Comparison of ENCODE assay signal across 8 cellular contexts in genomic region chr2:26401739-26402541, GRCh38. TPM values are rescaled to one million over a fixed set of nuclear protein-coding genes. Genes with fewer than 3 reads are reported as not detected.
DNase-seq lines count a peak whose midpoint lies in the region; ATAC-seq, FAIRE-seq and TF ChIP-seq lines count a peak whose summit lies in the region.

Gene DRC1 (plus strand): TSS chr2:26401920. CDS start chr2:26401990, 70 bp downstream.

- no peaks in the 10 kb centered on the region for H3K36me3 Mint-ChIP-seq in H9 (ENCODE audit: insufficient read depth in 1 of 3, low read depth in 3 of 3)

- no peak within 1 kb of the TSS for H2BK12ac ChIP-seq in H9 (ENCODE audit: insufficient read length, low read depth, low read length)

- no peak within 1 kb of the TSS for H2AFZ ChIP-seq in H9 (ENCODE audit: low read length)

- no peaks in the 10 kb centered on the region for H3K27me3 ChIP-seq in H9 (ENCODE audit: insufficient read depth, low read length)
- peaks cover 13% of the 10 kb centered on the region for H3K27me3 ChIP-seq in lower lobe of right lung (ENCODE audit: low read depth)

- DNase-seq in AG09319 (ENCODE audit: extremely low read depth, low read depth) (peak; percentile 22), H9 (peak; percentile 94), RPMI7951 (ENCODE audit: low read depth) (peak; percentile 83), epidermal melanocyte (ENCODE audit: insufficient read length, low spot score) (peak; percentile 61), lower lobe of right lung (peak; percentile 68), superior temporal gyrus (ENCODE audit: extremely low spot score) (peak; percentile 53), GM12891 (ENCODE audit: insufficient read length, low spot score) (no peak)

- no peak within 1 kb of the TSS for H2BK15ac ChIP-seq in H9 (ENCODE audit: low read depth, low read length)

- H2BK20ac ChIP-seq in H9 (ENCODE audit: low read depth, low read length, poor library complexity, severe bottlenecking): no peak within 1 kb of the TSS

- H3K18ac ChIP-seq in H9 (ENCODE audit: insufficient read length, low read depth, low read length): peak within 1 kb of the TSS; percentile 84

- no peaks in the 10 kb centered on the region for H4K20me1 ChIP-seq in H9 (ENCODE audit: control insufficient read depth, insufficient read depth, insufficient read length)

- no CpG with 5 or more reads among the region's 63 CpGs for WGBS in H9 (ENCODE audit: extremely low coverage, insufficient read length, low lambda C conversion rate)

- no peaks in the 10 kb centered on the region for H3K23me2 ChIP-seq in H9 (ENCODE audit: insufficient read length, low read depth, low read length, poor library complexity, severe bottlenecking)

- no peak within 1 kb of the TSS for H4K5ac ChIP-seq in H9 (ENCODE audit: insufficient read length, low read depth, low read length)

- intact Hi-C loops in lower lobe of right lung (cut with DNase I): no loop called here

- FAIRE-seq in GM12891 (lab: Jason Lieb, UNC): no peak

- H3K36me3 ChIP-seq in lower lobe of right lung: no peaks in the 10 kb centered on the region

- H2BK120ac ChIP-seq in H9 (ENCODE audit: low read depth, low read length, poor library complexity, severe bottlenecking): no peak within 1 kb of the TSS

- no peak within 1 kb of the TSS for H3K56ac ChIP-seq in H9 (ENCODE audit: insufficient read length, low read depth, low read length)

- no peaks in the 10 kb centered on the region for H3K9me3 Mint-ChIP-seq in H9

- H2BK5ac ChIP-seq in H9 (ENCODE audit: insufficient read length, low read length): no peak within 1 kb of the TSS

- H3K4me1 ChIP-seq in H9 (ENCODE audit: insufficient read depth, low read length) (no peaks in the 10 kb centered on the region), lower lobe of right lung (peaks cover 6% of the 10 kb centered on the region)

- peak within 1 kb of the TSS; percentile 30 for H3K4me3 ChIP-seq in lower lobe of right lung

- peak within 1 kb of the TSS; percentile 91; the same call in 1 of the 2 replicates for H3K14ac ChIP-seq in H9 (ENCODE audit: insufficient read depth, low read length)

- H3K27ac ChIP-seq in H9 (ENCODE audit: insufficient read length, low read depth, low read length): no peak within 1 kb of the TSS
- no peak within 1 kb of the TSS for H3K27ac ChIP-seq in lower lobe of right lung

- no peaks in the 10 kb centered on the region for H3K79me2 ChIP-seq in H9 (ENCODE audit: insufficient read depth, low read length)

- no peak within 1 kb of the TSS for H3K9ac ChIP-seq in H9 (ENCODE audit: extremely low read depth, insufficient read length, low read length)

- H3K9me3 ChIP-seq in H9 (ENCODE audit: control insufficient read depth, low read depth, low read length) (no peaks in the 10 kb centered on the region), lower lobe of right lung (no peaks in the 10 kb centered on the region)

- TF ChIP-seq POLR2A in GM12891 (IDR thresholded peaks at IDR 0.05; ENCODE audit: low read depth, low read length): no peak

- peaks cover 8 to 10% of the 10 kb centered on the region in 2 experiments; a peak in 3 of 4 replicates for H3K4me1 Mint-ChIP-seq in H9

- H3K23ac ChIP-seq in H9 (ENCODE audit: insufficient read length, low read depth, low read length): no peak within 1 kb of the TSS

- peak within 1 kb of the TSS; percentile 63 for H3K4me2 ChIP-seq in H9 (ENCODE audit: insufficient read depth, insufficient read length, low read length)

- no peak within 1 kb of the TSS for H3K27ac Mint-ChIP-seq in H9

- no peak within 1 kb of the TSS for H3T11ph ChIP-seq in H9 (ENCODE audit: low read length)

- peaks cover 10% of the 10 kb centered on the region for H3K27me3 Mint-ChIP-seq in H9 (ENCODE audit: low read depth)

- ATAC-seq in lower lobe of right lung: peak; percentile 62 to 68
- ATAC-seq in GM18873 (IDR thresholded peaks at IDR 0.05; ENCODE audit: low FRiP score, unreplicated experiment): no peak

- H3K4me3 Mint-ChIP-seq in H9: peak within 1 kb of the TSS; percentile 68 to 73

- H2AK5ac ChIP-seq in H9 (ENCODE audit: insufficient read length, low read length): no peak within 1 kb of the TSS

- no peak; the same call in 1 of the 2 replicates for TF ChIP-seq CTCF in AG09319 (IDR thresholded peaks at IDR 0.05; ENCODE audit: low read depth, low read length)
- no peak for TF ChIP-seq CTCF in H9 (conservative IDR thresholded peaks at IDR 0.05)
- no peak for TF ChIP-seq CTCF in lower lobe of right lung (IDR thresholded peaks at IDR 0.05)

- H4K91ac ChIP-seq in H9 (ENCODE audit: insufficient read length, low read depth, low read length): no peak within 1 kb of the TSS

- no peak within 1 kb of the TSS for H4K8ac ChIP-seq in H9 (replicated peaks; ENCODE audit: insufficient read length, low read depth, low read length)

- no peak within 1 kb of the TSS for H3K4ac ChIP-seq in H9 (ENCODE audit: low read depth, low read length)

- no peaks in the 10 kb centered on the region for H3K79me1 ChIP-seq in H9 (ENCODE audit: insufficient read depth, low read depth, low read length, poor library complexity, severe bottlenecking)

TF ChIP-seq in GM12891, 5 proteins besides CTCF, POLR2A, EP300 and RAD21:
- no peak for TF ChIP-seq SPI1 (IDR thresholded peaks at IDR 0.05; ENCODE audit: low read depth, low read length)
- no peak for TF ChIP-seq POLR2AphosphoS5 (IDR thresholded peaks at IDR 0.05; ENCODE audit: low read depth, low read length)
- no peak for TF ChIP-seq TAF1 (IDR thresholded peaks at IDR 0.05; ENCODE audit: low read depth, low read length)
- TF ChIP-seq POU2F2 (IDR thresholded peaks at IDR 0.05; ENCODE audit: low read depth, low read length): no peak
- TF ChIP-seq PAX5 (IDR thresholded peaks at IDR 0.05; ENCODE audit: insufficient read depth, low read length, severe bottlenecking): no peak

RNA-seq across cellular contexts. Expression of gene DRC1, which starts in this region (rescaled TPM):
- total RNA-seq in H9 (2021) (0.20 TPM in 1 of 2 replicates, not detected in the other), lower lobe of right lung (6.8 TPM)
- total RNA-seq in RPMI7951 (2014; rRNA removed; shearing (Covaris generic)): 0.24 TPM in 1 of 2 replicates, not detected in the other
- polyA plus RNA-seq in GM12891 (2012; ENCODE audit: low read depth, missing spikeins): not detected

Comparison
In these comparisons a context has a peak if more than half of its experiments do, and no peak if none do; other contexts are left out.
1. Peak in DNase-seq and H3K4me2 ChIP-seq in H9; RNA of the gene not detected or under 1 TPM.
2. Peak in DNase-seq in RPMI7951; RNA of the gene not detected or under 1 TPM.